ENCODE assay signal across 12 cellular contexts in genomic region chr9:133862585-133863041, GRCh38.
A peak's percentile ranks its signal among the peaks of the same experiment; 100 is the strongest.
DNase-seq lines count a peak whose midpoint lies in the region; ATAC-seq and TF ChIP-seq lines count a peak whose summit lies in the region.
"Had no signal": no experiment of that assay in that cellular context is flagged by ENCODE, and none has a peak within 500 bp of the region (broad histone marks: within the 10 kb centered on the region; RNA-seq: fewer than 3 reads in every experiment).

No MANE protein-coding gene starts in this region.

- no peaks in the 10 kb centered on the region for H3K27me3 Mint-ChIP-seq in progenitor cell of endocrine pancreas

- dilution Hi-C loops in mammary epithelial cell (cut with HindIII; ENCODE audit: low sequenced_read_pairs): loop anchor here (5.0 to 10.0 kb wide), 4 partner anchors 35 to 100 kb away; no protein-coding TSS in a partner anchor

- peak in 1 of 2 donors; percentile 35 for DNase-seq in breast epithelium (ENCODE audit: low spot score in 2 of 2)
- DNase-seq in mammary epithelial cell: no peak
- peak; percentile 72 for DNase-seq in right atrium auricular region (ENCODE audit: low spot score)
- peak in 32 of 56 donors; percentile 8 to 67 (median 36) for DNase-seq in nucleus accumbens (lab: John Stamatoyannopoulos, UW)
- DNase-seq in upper lobe of right lung: no peak
- no peak for DNase-seq in superior temporal gyrus (ENCODE audit: extremely low spot score)
- DNase-seq in progenitor cell of endocrine pancreas (ENCODE audit: low spot score, unreplicated experiment): no peak
- DNase-seq: EL; naive thymus-derived CD8-positive, alpha-beta T cell; NCI-H446 treated with DMSO at 0.1 percent for 48 hours had no signal

- no peak overlapping the region for H3K4me3 Mint-ChIP-seq in progenitor cell of endocrine pancreas (ENCODE audit: low read depth)

- H4K20me1 ChIP-seq in mammary epithelial cell (ENCODE audit: insufficient read depth, low read length): no peaks in the 10 kb centered on the region

- no peak overlapping the region for H3K4me2 ChIP-seq in mammary epithelial cell (ENCODE audit: insufficient read depth, low read depth, low read length)
- H3K4me2 ChIP-seq: KMS-11 had no signal

- H3K36me3 Mint-ChIP-seq in progenitor cell of endocrine pancreas (ENCODE audit: insufficient read depth): peaks cover 13% of the 10 kb centered on the region

- TF ChIP-seq CTCF in breast epithelium (IDR thresholded peaks at IDR 0.05): no peak
- TF ChIP-seq CTCF in mammary epithelial cell (conservative IDR thresholded peaks at IDR 0.05 in 1 of 2, IDR thresholded peaks at IDR 0.05 in 1 of 2; ENCODE audit: extremely low read depth in 1 of 2, insufficient read depth in 1 of 2, low read depth in 1 of 2, low read length in 2 of 2): no peak
- TF ChIP-seq CTCF in right atrium auricular region (IDR thresholded peaks at IDR 0.05): no peak
- no peak for TF ChIP-seq CTCF in upper lobe of right lung (IDR thresholded peaks at IDR 0.05)
- no peak for TF ChIP-seq CTCF in progenitor cell of endocrine pancreas (IDR thresholded peaks at IDR 0.05; ENCODE audit: unreplicated experiment)

- no peak overlapping the region for H3K9ac ChIP-seq in mammary epithelial cell (ENCODE audit: insufficient read depth, low read length)
- H3K9ac ChIP-seq: KMS-11 had no signal

- no peak overlapping the region for H2AFZ ChIP-seq in mammary epithelial cell (ENCODE audit: low read depth, low read length)

- H3K36me3 ChIP-seq in breast epithelium (no peaks in the 10 kb centered on the region), mammary epithelial cell (ENCODE audit: insufficient read depth, low read length) (peaks cover 7% of the 10 kb centered on the region), right atrium auricular region (no peaks in the 10 kb centered on the region), upper lobe of right lung (no peaks in the 10 kb centered on the region)

- H3K4me3 ChIP-seq in breast epithelium (peak overlapping the region; percentile 14 to 23 (median 17)), mammary epithelial cell (replicated peaks in 1 of 3; ENCODE audit: insufficient read depth in 1 of 3, low read depth in 2 of 3, low read length in 3 of 3) (no peak overlapping the region), right atrium auricular region (peak overlapping the region in 1 of 2 donors; percentile 24), upper lobe of right lung (peak overlapping the region; percentile 26)

- 100% methylated on average over 5 of the region's 26 CpGs for WGBS in mammary epithelial cell (ENCODE audit: low coverage, missing lambda C conversion rate)

- BruUV-seq in mammary epithelial cell (replicated peaks; lab: Mats Ljungman, UMichigan): no TSS peak

- H3K4me1 Mint-ChIP-seq in progenitor cell of endocrine pancreas (ENCODE audit: low read depth): peaks cover 7% of the 10 kb centered on the region

- TF ChIP-seq POLR2A in breast epithelium (IDR thresholded peaks at IDR 0.05): no peak

- no peak overlapping the region for H3K27ac Mint-ChIP-seq in progenitor cell of endocrine pancreas

- H3K27me3 ChIP-seq in breast epithelium: no peaks in the 10 kb centered on the region
- H3K27me3 ChIP-seq in mammary epithelial cell (ENCODE audit: insufficient read depth, low read length): no peaks in the 10 kb centered on the region
- H3K27me3 ChIP-seq in right atrium auricular region: no peaks in the 10 kb centered on the region
- H3K27me3 ChIP-seq in upper lobe of right lung: no peaks in the 10 kb centered on the region

- in situ Hi-C loops in mammary epithelial cell (cut with MboI; ENCODE audit: low sequenced_read_pairs in 2 of 2): no loop called here

- no peaks in the 10 kb centered on the region for H3K9me3 ChIP-seq in breast epithelium
- no peaks in the 10 kb centered on the region for H3K9me3 ChIP-seq in mammary epithelial cell (replicated peaks; ENCODE audit: insufficient read depth, low read length)
- peaks cover 0 to 11% of the 10 kb centered on the region in 2 donors for H3K9me3 ChIP-seq in right atrium auricular region
- no peaks in the 10 kb centered on the region for H3K9me3 ChIP-seq in upper lobe of right lung

- intact Hi-C loops in breast epithelium (cut with DNase I; ENCODE audit: low total_unique reads): loop anchor here (10.0 kb wide), 1 partner anchor 468 kb away; no protein-coding TSS in a partner anchor
- intact Hi-C loops in mammary epithelial cell (cut with micrococcal nuclease): no loop called here
- intact Hi-C loops in upper lobe of right lung (cut with DNase I): no loop called here

- peaks cover 6% of the 10 kb centered on the region for H3K9me3 Mint-ChIP-seq in progenitor cell of endocrine pancreas (ENCODE audit: low read depth)

- H3K79me2 ChIP-seq in mammary epithelial cell (ENCODE audit: insufficient read depth, low read length): peaks cover 88% of the 10 kb centered on the region

- H3K4me1 ChIP-seq in breast epithelium (peaks cover 0 to 6% of the 10 kb centered on the region in 2 donors), mammary epithelial cell (ENCODE audit: insufficient read depth, low read length) (peaks cover 8% of the 10 kb centered on the region), right atrium auricular region (peaks cover 0 to 18% of the 10 kb centered on the region in 2 donors), upper lobe of right lung (peaks cover 15% of the 10 kb centered on the region)

- ATAC-seq in upper lobe of right lung (peak; percentile 71), HG02970 (IDR thresholded peaks at IDR 0.05; ENCODE audit: low FRiP score, unreplicated experiment) (no peak)
- ATAC-seq: naive thymus-derived CD8-positive, alpha-beta T cell had no signal

- H3K27ac ChIP-seq in breast epithelium: peak overlapping the region; percentile 56 to 63
- H3K27ac ChIP-seq in mammary epithelial cell (ENCODE audit: insufficient read depth, low read depth, low read length): no peak overlapping the region
- H3K27ac ChIP-seq in right atrium auricular region: peak overlapping the region in 1 of 2 donors; percentile 31
- H3K27ac ChIP-seq in upper lobe of right lung: peak overlapping the region; percentile 71
- H3K27ac ChIP-seq: KMS-11 had no signal

- CTCF ChIA-PET in mammary epithelial cell (lab: Charles Lee; ENCODE audit: low non-redundant PET): no interaction called here

Comparison
In these comparisons a context has a peak if more than half of its experiments do, and no peak if none do; other contexts are left out.
1. H3K4me3 ChIP-seq: peak in breast epithelium (3 of 3) and upper lobe of right lung (single experiment); none in mammary epithelial cell (0 of 3).
2. DNase-seq: peak in right atrium auricular region (single experiment) and nucleus accumbens (32 of 56); none in mammary epithelial cell (single experiment), upper lobe of right lung (single experiment), superior temporal gyrus (single experiment) and progenitor cell of endocrine pancreas (single experiment).